In genomic region chr20:1505361-1505760, GRCh38 we compare ENCODE assay signal across 32 cellular contexts. TPM values are rescaled to one million over a fixed set of nuclear protein-coding genes. Genes with fewer than 3 reads are reported as not detected.
DNase-seq lines count a peak whose midpoint lies in the region; ATAC-seq and TF ChIP-seq lines count a peak whose summit lies in the region.
"Had no signal": no experiment of that assay in that cellular context is flagged by ENCODE, and none has a peak within 500 bp of the region (broad histone marks: within the 10 kb centered on the region; RNA-seq: fewer than 3 reads in every experiment).

No MANE protein-coding gene starts in this region.

- no peak overlapping the region for H2AFZ ChIP-seq in MM.1S (ENCODE audit: low read length)

- DNase-seq in AG20443 (ENCODE audit: low spot score): peak; percentile 34
- DNase-seq in HCEC 1CT: peak; percentile 37
- DNase-seq in brain microvascular endothelial cell: peak; percentile 18
- peak in 1 of 2 donors; percentile 83 for DNase-seq in foreskin keratinocyte
- no peak for DNase-seq in hepatic stellate cell (ENCODE audit: low spot score)
- DNase-seq in stimulated activated CD4-positive, alpha-beta T cell treated with anti-CD3 and anti-CD28 coated beads, Interleukin-1b, Interleukin-23, amount 100 ng/mL, for 48 hours: no peak
- DNase-seq in glutamatergic neuron: no peak
- DNase-seq in MM.1S: no peak
- DNase-seq: activated CD4-positive, alpha-beta T cell treated with anti-CD3 and anti-CD28 coated beads for 4 hours; activated CD8-positive, alpha-beta memory T cell treated with anti-CD3 and anti-CD28 coated beads, Interleukin-2, amount 10 ng/mL, durations not matched to agents 7 days and 5 days; activated naive CD4-positive, alpha-beta T cell treated with anti-CD3 and anti-CD28 coated beads for 36 hours; activated T-cell treated with anti-CD3 and anti-CD28 coated beads, Interleukin-2, amount 50 U/mL, for 72 hours; amygdala; cortex of kidney; DMS 273 treated with DMSO at 0.1 percent for 48 hours; heart right ventricle; NCI-H1694 treated with DMSO at 0.1 percent for 48 hours; NCI-H2171 treated with DMSO at 0.1 percent for 48 hours; NCI-H524 treated with DMSO at 0.1 percent for 48 hours; pancreas; Peyer's patch; right cardiac atrium; stimulated activated CD4-positive, alpha-beta T cell treated with anti-CD3 and anti-CD28 coated beads, Interleukin-4, amount 100 ng/mL, for 24 hours; stimulated activated naive B cell treated with anti-CD40 and anti-IgM and Interleukin-4, amounts not matched to agents 10 μg/mL and 1 μg/mL and 100 μg/mL, for 72 hours; testis had no signal

- H3K9ac ChIP-seq in MM.1S (ENCODE audit: low read length): no peak overlapping the region

- ATAC-seq in foreskin keratinocyte: peak; percentile 70
- ATAC-seq: activated CD8-positive, alpha-beta memory T cell treated with anti-CD3 and anti-CD28 coated beads, Interleukin-2, amount 10 ng/mL, durations not matched to agents 7 days and 5 days; activated T-cell treated with anti-CD3 and anti-CD28 coated beads, Interleukin-2, amount 50 U/mL, for 72 hours; heart right ventricle; natural killer cell treated with Interleukin-12 subunit alpha and Interleukin-12 subunit beta and Interleukin-15 and Interleukin-18, amount 100 ng/mL, for 72 hours; pancreas; right cardiac atrium; stimulated activated naive B cell treated with anti-CD40 and anti-IgM and Interleukin-4, amounts not matched to agents 10 μg/mL and 1 μg/mL and 100 μg/mL, for 72 hours had no signal

- H3K4me3 ChIP-seq in brain microvascular endothelial cell (ENCODE audit: low read depth, low read length): no peak overlapping the region
- H3K4me3 ChIP-seq in MM.1S (ENCODE audit: low read length): no peak overlapping the region
- H3K4me3 ChIP-seq: cardiac muscle cell, heart right ventricle, pancreas, Peyer's patch, testis had no signal

- in situ Hi-C loops in brain microvascular endothelial cell (cut with HindIII; ENCODE audit: low pct_ligation_motif_present, low sequenced_read_pairs): no loop called here

- H3F3A ChIP-seq in MM.1S (ENCODE audit: insufficient read depth, low read length): peaks cover 7% of the 10 kb centered on the region

- no peak overlapping the region for H3K4me2 ChIP-seq in MM.1S (ENCODE audit: low read depth, low read length)

- no peak overlapping the region for H3K27ac ChIP-seq in brain microvascular endothelial cell
- H3K27ac ChIP-seq in foreskin keratinocyte: peak overlapping the region; percentile 36
- no peak overlapping the region for H3K27ac ChIP-seq in MM.1S (ENCODE audit: low read length)
- H3K27ac ChIP-seq: cardiac muscle cell, heart right ventricle, pancreas, Peyer's patch, testis had no signal

- peaks cover 7% of the 10 kb centered on the region for H3K36me3 Mint-ChIP-seq in glutamatergic neuron (ENCODE audit: unreplicated experiment)
- H3K36me3 Mint-ChIP-seq: activated CD8-positive, alpha-beta memory T cell treated with anti-CD3 and anti-CD28 coated beads, Interleukin-2, amount 10 ng/mL, durations not matched to agents 7 days and 5 days; stimulated activated naive B cell treated with anti-CD40 and anti-IgM and Interleukin-4, amounts not matched to agents 10 μg/mL and 1 μg/mL and 100 μg/mL, for 72 hours had no signal

- no peak for TF ChIP-seq CTCF in brain microvascular endothelial cell (IDR thresholded peaks at IDR 0.05; ENCODE audit: low read depth, low read length, missing control alignments)
- TF ChIP-seq CTCF in foreskin keratinocyte (conservative IDR thresholded peaks at IDR 0.05): no peak
- TF ChIP-seq CTCF in glutamatergic neuron (IDR thresholded peaks at IDR 0.05; ENCODE audit: partially characterized antibody, unreplicated experiment): no peak
- TF ChIP-seq CTCF in MM.1S (IDR thresholded peaks at IDR 0.05; ENCODE audit: low read length): no peak

- peaks cover 15% of the 10 kb centered on the region for H3K4me1 ChIP-seq in foreskin keratinocyte
- H3K4me1 ChIP-seq in MM.1S (ENCODE audit: low read length): peaks cover 27% of the 10 kb centered on the region
- H3K4me1 ChIP-seq: pancreas, Peyer's patch, testis had no signal

- H3K27ac Mint-ChIP-seq in glutamatergic neuron (ENCODE audit: unreplicated experiment): no peak overlapping the region
- H3K27ac Mint-ChIP-seq: activated CD8-positive, alpha-beta memory T cell treated with anti-CD3 and anti-CD28 coated beads, Interleukin-2, amount 10 ng/mL, durations not matched to agents 7 days and 5 days; activated naive CD4-positive, alpha-beta T cell treated with anti-CD3 and anti-CD28 coated beads for 36 hours; activated T-cell treated with anti-CD3 and anti-CD28 coated beads, Interleukin-2, amount 50 U/mL, for 72 hours; natural killer cell treated with Interleukin-12 subunit alpha and Interleukin-12 subunit beta and Interleukin-15 and Interleukin-18, amount 100 ng/mL, for 72 hours; stimulated activated naive B cell treated with anti-CD40 and anti-IgM and Interleukin-4, amounts not matched to agents 10 μg/mL and 1 μg/mL and 100 μg/mL, for 72 hours had no signal

- no peaks in the 10 kb centered on the region for H3K4me1 Mint-ChIP-seq in glutamatergic neuron (ENCODE audit: low read depth, unreplicated experiment)

- no peaks in the 10 kb centered on the region for H3K27me3 Mint-ChIP-seq in glutamatergic neuron (ENCODE audit: unreplicated experiment)

- H3K27me3 ChIP-seq in brain microvascular endothelial cell (replicated peaks) (peaks cover 3% of the 10 kb centered on the region), foreskin keratinocyte (no peaks in the 10 kb centered on the region), MM.1S (replicated peaks; ENCODE audit: insufficient read depth, low read length) (peaks cover 6% of the 10 kb centered on the region; the same call in 1 of the 2 replicates)
- H3K27me3 ChIP-seq: Peyer's patch, testis had no signal

- no peak overlapping the region for H3K4me3 Mint-ChIP-seq in glutamatergic neuron (ENCODE audit: unreplicated experiment)
- H3K4me3 Mint-ChIP-seq: activated CD8-positive, alpha-beta memory T cell treated with anti-CD3 and anti-CD28 coated beads, Interleukin-2, amount 10 ng/mL, durations not matched to agents 7 days and 5 days; activated naive CD4-positive, alpha-beta T cell treated with anti-CD3 and anti-CD28 coated beads for 36 hours; activated T-cell treated with anti-CD3 and anti-CD28 coated beads, Interleukin-2, amount 50 U/mL, for 72 hours; natural killer cell treated with Interleukin-12 subunit alpha and Interleukin-12 subunit beta and Interleukin-15 and Interleukin-18, amount 100 ng/mL, for 72 hours; stimulated activated naive B cell treated with anti-CD40 and anti-IgM and Interleukin-4, amounts not matched to agents 10 μg/mL and 1 μg/mL and 100 μg/mL, for 72 hours had no signal

- no peaks in the 10 kb centered on the region for H3K36me3 ChIP-seq in brain microvascular endothelial cell (replicated peaks)
- H3K36me3 ChIP-seq in MM.1S (replicated peaks; ENCODE audit: insufficient read depth, low read length): no peaks in the 10 kb centered on the region
- H3K36me3 ChIP-seq: cardiac muscle cell, heart right ventricle, pancreas, Peyer's patch had no signal

- H3K9me3 Mint-ChIP-seq in glutamatergic neuron (ENCODE audit: unreplicated experiment): peaks cover 1% of the 10 kb centered on the region
- H3K9me3 Mint-ChIP-seq: activated naive CD4-positive, alpha-beta T cell treated with anti-CD3 and anti-CD28 coated beads for 36 hours; activated T-cell treated with anti-CD3 and anti-CD28 coated beads, Interleukin-2, amount 50 U/mL, for 72 hours; natural killer cell treated with Interleukin-12 subunit alpha and Interleukin-12 subunit beta and Interleukin-15 and Interleukin-18, amount 100 ng/mL, for 72 hours; stimulated activated naive B cell treated with anti-CD40 and anti-IgM and Interleukin-4, amounts not matched to agents 10 μg/mL and 1 μg/mL and 100 μg/mL, for 72 hours had no signal

- H4K20me1 ChIP-seq in MM.1S (ENCODE audit: insufficient read depth, low read length): no peaks in the 10 kb centered on the region

- no peaks in the 10 kb centered on the region for H3K9me3 ChIP-seq in MM.1S (replicated peaks; ENCODE audit: insufficient read depth, low read length)
- H3K9me3 ChIP-seq: pancreas, Peyer's patch, testis had no signal

- no peaks in the 10 kb centered on the region for H3K9me2 ChIP-seq in MM.1S (replicated peaks; ENCODE audit: insufficient read depth, low read length)

- no peaks in the 10 kb centered on the region for H3K79me2 ChIP-seq in MM.1S (ENCODE audit: low read length)

RNA-seq across cellular contexts. Expression of gene SIRPB2, which starts 14.1 kb away (rescaled TPM):
- total RNA-seq in foreskin keratinocyte (0.28 and 0.48 TPM in 2 replicates), glutamatergic neuron (ENCODE audit: unreplicated experiment) (not detected)
- polyA plus RNA-seq in foreskin keratinocyte: 0.31 and 0.43 TPM in 2 replicates
- total RNA-seq: activated CD8-positive, alpha-beta memory T cell treated with anti-CD3 and anti-CD28 coated beads, Interleukin-2, amount 10 ng/mL, durations not matched to agents 7 days and 5 days; activated naive CD4-positive, alpha-beta T cell treated with anti-CD3 and anti-CD28 coated beads for 36 hours; activated T-cell treated with anti-CD3 and anti-CD28 coated beads, Interleukin-2, amount 50 U/mL, for 72 hours; cardiac muscle cell; G401; H4; natural killer cell treated with Interleukin-12 subunit alpha and Interleukin-12 subunit beta and Interleukin-15 and Interleukin-18, amount 100 ng/mL, for 72 hours; SK-MEL-5; T-helper 1 cell treated with Interleukin-12 subunit alpha and Interleukin-12 subunit beta and Interleukin-4 antibody, amounts not matched to agents 30 ng/mL and 1 ng/mL, for 36 hours had no signal
- polyA plus RNA-seq: cardiac muscle cell had no signal

RNA-seq across cellular contexts. Expression of gene NSFL1C, which starts 38.7 kb away (rescaled TPM):
- 50.9 and 60.8 TPM in 2 replicates for total RNA-seq in foreskin keratinocyte
- polyA plus RNA-seq in foreskin keratinocyte: 99.6 and 109 TPM in 2 replicates
- total RNA-seq in glutamatergic neuron (ENCODE audit: unreplicated experiment): 71.4 TPM

RNA-seq across cellular contexts. Expression of gene SIRPD, which starts 52.1 kb away (rescaled TPM):
- total RNA-seq in foreskin keratinocyte: not detected in 2 replicates
- not detected in 2 replicates for polyA plus RNA-seq in foreskin keratinocyte
- not detected for total RNA-seq in glutamatergic neuron (ENCODE audit: unreplicated experiment)
- total RNA-seq: activated naive CD4-positive, alpha-beta T cell treated with anti-CD3 and anti-CD28 coated beads for 36 hours; activated T-cell treated with anti-CD3 and anti-CD28 coated beads, Interleukin-2, amount 50 U/mL, for 72 hours; cardiac muscle cell; G401; H4; natural killer cell treated with Interleukin-12 subunit alpha and Interleukin-12 subunit beta and Interleukin-15 and Interleukin-18, amount 100 ng/mL, for 72 hours; pancreas; Peyer's patch; right cardiac atrium; SK-MEL-5 had no signal
- polyA plus RNA-seq: cardiac muscle cell, liver, pancreas, right cardiac atrium had no signal

Comparison
In these comparisons a context has a peak if more than half of its experiments do, and no peak if none do; other contexts are left out.
1. DNase-seq: peak in AG20443 (single experiment), HCEC 1CT (single experiment) and brain microvascular endothelial cell (single experiment); none in hepatic stellate cell (single experiment), stimulated activated CD4-positive, alpha-beta T cell treated with anti-CD3 and anti-CD28 coated beads, Interleukin-1b, Interleukin-23, amount 100 ng/mL, for 48 hours (single experiment), glutamatergic neuron (single experiment) and MM.1S (single experiment).